Comparison of ENCODE assay signal across 17 cellular contexts in the genomic region with DNA sequence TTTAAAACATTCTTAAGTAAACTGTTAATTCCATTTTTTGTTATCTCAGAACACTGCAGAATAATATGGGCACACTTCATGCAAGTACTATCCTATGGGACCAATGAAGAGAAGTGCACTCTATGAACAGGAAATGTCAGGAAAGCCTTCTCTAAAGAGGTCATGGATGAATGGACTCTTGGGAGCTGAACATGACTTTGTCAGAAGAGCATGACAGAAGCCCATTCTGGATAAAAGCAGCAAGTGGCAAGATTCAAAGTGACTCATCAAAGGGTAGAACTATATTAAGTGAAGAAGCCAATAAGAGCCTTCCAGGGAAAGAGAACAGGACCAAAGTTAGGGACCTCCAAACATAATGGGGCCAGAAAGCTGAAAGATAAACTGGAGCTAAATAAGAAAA.
A peak's percentile ranks its signal among the peaks of the same experiment; 100 is the strongest.
DNase-seq lines count a peak whose midpoint lies in the region; ATAC-seq lines count a peak whose summit lies in the region.
"Had no signal": no experiment of that assay in that cellular context is flagged by ENCODE, and none has a peak within 500 bp of the region (broad histone marks: within the 10 kb centered on the region; RNA-seq: fewer than 3 reads in every experiment).

No MANE protein-coding gene starts in this region.

- H3K9me3 Mint-ChIP-seq in stimulated activated naive CD8-positive, alpha-beta T cell treated with anti-CD3 and anti-CD28 coated beads, Interleukin-15, Interleukin-2, amounts not matched to agents 100 ng/mL and 50 ng/mL, for 24 hours = no peaks in the 10 kb centered on the region
- H3K9me3 Mint-ChIP-seq in activated naive CD8-positive, alpha-beta T cell treated with anti-CD3 and anti-CD28 coated beads for 36 hours = peaks cover 2% of the 10 kb centered on the region
- H3K9me3 Mint-ChIP-seq: dendritic cell treated with granulocyte-macrophage colony-stimulating factor and Interleukin-4, amounts not matched to agents 40 ng/mL and 50 ng/mL, for 4 days; T-helper 2 cell treated with Interferon-gamma antibody and Interleukin-4, amounts not matched to agents 5 μg/mL and 100 μg/mL, for 36 hours had no signal

- no peak for ATAC-seq in stimulated activated naive CD8-positive, alpha-beta T cell treated with anti-CD3 and anti-CD28 coated beads, Interleukin-15, Interleukin-2, amounts not matched to agents 100 U/mL and 50 U/mL, for 24 hours
- ATAC-seq in GM19035 (IDR thresholded peaks at IDR 0.05; ENCODE audit: unreplicated experiment) = no peak
- ATAC-seq in GM19467 (IDR thresholded peaks at IDR 0.05; ENCODE audit: unreplicated experiment) = no peak
- ATAC-seq: body of pancreas, left cardiac atrium, upper lobe of right lung had no signal

- H3K27me3 Mint-ChIP-seq in stimulated activated naive CD8-positive, alpha-beta T cell treated with anti-CD3 and anti-CD28 coated beads, Interleukin-15, Interleukin-2, amounts not matched to agents 100 ng/mL and 50 ng/mL, for 24 hours = no peaks in the 10 kb centered on the region
- H3K27me3 Mint-ChIP-seq in activated naive CD8-positive, alpha-beta T cell treated with anti-CD3 and anti-CD28 coated beads for 36 hours = no peaks in the 10 kb centered on the region
- H3K27me3 Mint-ChIP-seq: dendritic cell treated with granulocyte-macrophage colony-stimulating factor and Interleukin-4, amounts not matched to agents 40 ng/mL and 50 ng/mL, for 4 days had no signal

- H3K27ac Mint-ChIP-seq in stimulated activated naive CD8-positive, alpha-beta T cell treated with anti-CD3 and anti-CD28 coated beads, Interleukin-15, Interleukin-2, amounts not matched to agents 100 ng/mL and 50 ng/mL, for 24 hours = peak overlapping the region; percentile 51
- H3K27ac Mint-ChIP-seq in activated naive CD8-positive, alpha-beta T cell treated with anti-CD3 and anti-CD28 coated beads for 36 hours = peak overlapping the region; percentile 38
- H3K27ac Mint-ChIP-seq: dendritic cell treated with granulocyte-macrophage colony-stimulating factor and Interleukin-4, amounts not matched to agents 40 ng/mL and 50 ng/mL, for 4 days had no signal

- H3K4me1 Mint-ChIP-seq in stimulated activated naive CD8-positive, alpha-beta T cell treated with anti-CD3 and anti-CD28 coated beads, Interleukin-15, Interleukin-2, amounts not matched to agents 100 ng/mL and 50 ng/mL, for 24 hours (ENCODE audit: low read depth) = peaks cover 90% of the 10 kb centered on the region
- peaks cover 74% of the 10 kb centered on the region for H3K4me1 Mint-ChIP-seq in activated naive CD8-positive, alpha-beta T cell treated with anti-CD3 and anti-CD28 coated beads for 36 hours

- no peak for DNase-seq in stimulated activated naive CD8-positive, alpha-beta T cell treated with anti-CD3 and anti-CD28 coated beads, Interleukin-15, Interleukin-2, amounts not matched to agents 100 U/mL and 50 U/mL, for 24 hours
- DNase-seq in NCI-H2029 treated with DMSO at 0.1 percent for 48 hours (lab: John Stamatoyannopoulos, UW) (peak; percentile 31), H4 (ENCODE audit: low spot score) (no peak), AG08396 (ENCODE audit: low spot score) (no peak)
- DNase-seq in activated naive CD8-positive, alpha-beta T cell treated with anti-CD3 and anti-CD28 coated beads for 36 hours = no peak
- DNase-seq: body of pancreas; left cardiac atrium; NCI-H1436; posterior cingulate gyrus; Right ventricle myocardium superior; stimulated activated naive CD4-positive, alpha-beta T cell treated with Interleukin-2 at 50 U/mL for 16 hours; upper lobe of right lung had no signal

- no peak overlapping the region for H3K4me3 Mint-ChIP-seq in stimulated activated naive CD8-positive, alpha-beta T cell treated with anti-CD3 and anti-CD28 coated beads, Interleukin-15, Interleukin-2, amounts not matched to agents 100 ng/mL and 50 ng/mL, for 24 hours
- no peak overlapping the region for H3K4me3 Mint-ChIP-seq in activated naive CD8-positive, alpha-beta T cell treated with anti-CD3 and anti-CD28 coated beads for 36 hours
- H3K4me3 Mint-ChIP-seq: dendritic cell treated with granulocyte-macrophage colony-stimulating factor and Interleukin-4, amounts not matched to agents 40 ng/mL and 50 ng/mL, for 4 days; T-helper 2 cell treated with Interferon-gamma antibody and Interleukin-4, amounts not matched to agents 5 μg/mL and 100 μg/mL, for 36 hours had no signal

- H3K36me3 Mint-ChIP-seq in stimulated activated naive CD8-positive, alpha-beta T cell treated with anti-CD3 and anti-CD28 coated beads, Interleukin-15, Interleukin-2, amounts not matched to agents 100 ng/mL and 50 ng/mL, for 24 hours (ENCODE audit: low read depth) = peaks cover 57% of the 10 kb centered on the region
- peaks cover 51% of the 10 kb centered on the region for H3K36me3 Mint-ChIP-seq in activated naive CD8-positive, alpha-beta T cell treated with anti-CD3 and anti-CD28 coated beads for 36 hours
